Comparison of ENCODE assay signal across 10 cellular contexts in genomic region chr6:135722679-135723078, GRCh38.
DNase-seq lines count a peak whose midpoint lies in the region; TF ChIP-seq lines count a peak whose summit lies in the region.
"Had no signal": no experiment of that assay in that cellular context is flagged by ENCODE, and none has a peak within 500 bp of the region (broad histone marks: within the 10 kb centered on the region; RNA-seq: fewer than 3 reads in every experiment).

No MANE protein-coding gene starts in this region.

- no peak overlapping the region for H3K4me3 ChIP-seq in fibroblast of the aortic adventitia (ENCODE audit: low read depth, low read length)

- H3K4me3 Mint-ChIP-seq in osteocyte (ENCODE audit: unreplicated experiment) (no peak overlapping the region), type B pancreatic cell (no peak overlapping the region)
- H3K4me3 Mint-ChIP-seq: IgD-negative memory B cell had no signal

- H3K9me3 Mint-ChIP-seq in osteocyte (ENCODE audit: unreplicated experiment): peaks cover 18% of the 10 kb centered on the region
- peaks cover 7% of the 10 kb centered on the region for H3K9me3 Mint-ChIP-seq in type B pancreatic cell

- peaks cover 10% of the 10 kb centered on the region for H3K4me1 Mint-ChIP-seq in osteocyte (ENCODE audit: unreplicated experiment)
- H3K4me1 Mint-ChIP-seq in type B pancreatic cell (ENCODE audit: unreplicated experiment): no peaks in the 10 kb centered on the region
- H3K4me1 Mint-ChIP-seq: IgD-negative memory B cell had no signal

- peak; percentile 46 for DNase-seq in stimulated activated CD4-positive, alpha-beta T cell treated with anti-CD3 and anti-CD28 coated beads, Interleukin-15, amount 100 ng/mL, for 24 hours
- no peak for DNase-seq in stimulated activated CD4-positive, alpha-beta T cell treated with anti-CD3 and anti-CD28 coated beads, Interleukin-12 subunit alpha, Interleukin-12 subunit beta, amount 100 ng/mL, for 4 hours
- DNase-seq in NCI-H460 (ENCODE audit: extremely low read depth, low read depth): peak; percentile 11
- DNase-seq in fibroblast of the aortic adventitia (ENCODE audit: low read depth): peak; percentile 90
- DNase-seq in osteocyte (ENCODE audit: extremely low spot score, unreplicated experiment): no peak
- no peak for DNase-seq in NCI-H1417 (lab: John Stamatoyannopoulos, UW)
- DNase-seq in inferior parietal cortex (ENCODE audit: extremely low spot score): no peak
- DNase-seq in type B pancreatic cell (ENCODE audit: extremely low spot score, unreplicated experiment): no peak
- DNase-seq: Caco-2 had no signal

- H3K27me3 Mint-ChIP-seq in osteocyte (ENCODE audit: unreplicated experiment) (no peaks in the 10 kb centered on the region), type B pancreatic cell (no peaks in the 10 kb centered on the region)
- H3K27me3 Mint-ChIP-seq: IgD-negative memory B cell had no signal

- H3K27ac Mint-ChIP-seq in osteocyte (ENCODE audit: unreplicated experiment) (no peak overlapping the region), type B pancreatic cell (no peak overlapping the region)
- H3K27ac Mint-ChIP-seq: IgD-negative memory B cell had no signal

- TF ChIP-seq CTCF in fibroblast of the aortic adventitia (IDR thresholded peaks at IDR 0.05; ENCODE audit: insufficient read depth, low read length) (no peak), osteocyte (IDR thresholded peaks at IDR 0.05) (no peak), type B pancreatic cell (conservative IDR thresholded peaks at IDR 0.05) (no peak)

- H3K36me3 Mint-ChIP-seq in osteocyte (ENCODE audit: unreplicated experiment) (no peaks in the 10 kb centered on the region), type B pancreatic cell (peaks cover 8% of the 10 kb centered on the region)
- H3K36me3 Mint-ChIP-seq: IgD-negative memory B cell had no signal

Comparison
In these comparisons a context has a peak if more than half of its experiments do, and no peak if none do; other contexts are left out.
1. DNase-seq: peak in stimulated activated CD4-positive, alpha-beta T cell treated with anti-CD3 and anti-CD28 coated beads, Interleukin-15, amount 100 ng/mL, for 24 hours (single experiment), NCI-H460 (single experiment) and fibroblast of the aortic adventitia (single experiment); none in stimulated activated CD4-positive, alpha-beta T cell treated with anti-CD3 and anti-CD28 coated beads, Interleukin-12 subunit alpha, Interleukin-12 subunit beta, amount 100 ng/mL, for 4 hours (single experiment), osteocyte (single experiment), NCI-H1417 (0 of 3), inferior parietal cortex (single experiment) and type B pancreatic cell (single experiment).